Comparison of ENCODE assay signal across 9 cellular contexts in the genomic region with DNA sequence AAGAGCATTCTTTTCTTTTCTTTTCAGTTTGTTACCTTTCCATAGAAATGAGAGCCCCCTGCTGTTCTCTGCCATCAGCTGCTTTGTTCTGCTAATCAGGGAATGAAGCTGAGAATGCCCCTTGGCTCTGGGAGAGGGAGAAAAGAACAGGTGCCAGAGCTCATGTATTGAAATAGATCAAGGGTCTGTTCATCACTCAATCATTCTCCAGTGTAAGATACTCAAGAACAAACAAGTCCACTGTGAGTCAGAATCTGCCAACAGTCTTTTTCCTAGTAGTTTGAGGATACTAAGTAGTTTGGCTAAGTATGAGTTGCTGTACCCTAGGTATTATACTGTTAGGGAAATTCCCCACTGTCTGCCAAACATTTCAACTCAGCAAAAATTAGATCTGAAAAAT.
A peak's percentile ranks its signal among the peaks of the same experiment; 100 is the strongest.
DNase-seq lines count a peak whose midpoint lies in the region; ATAC-seq and TF ChIP-seq lines count a peak whose summit lies in the region.
"Had no signal": no experiment of that assay in that cellular context is flagged by ENCODE, and none has a peak within 500 bp of the region (broad histone marks: within the 10 kb centered on the region; RNA-seq: fewer than 3 reads in every experiment).

No MANE protein-coding gene starts in this region.

- peak; percentile 88 for DNase-seq in ELF-1 (ENCODE audit: low read depth, low spot score)
- no peak for DNase-seq in activated T-cell treated with anti-CD3 and anti-CD28 coated beads, Interleukin-2, amount 50 U/mL, for 4 hours
- peak; percentile 46 for DNase-seq in iPS-NIHi7 (ENCODE audit: extremely low spot score)
- DNase-seq in NCI-H2029 (lab: John Stamatoyannopoulos, UW), result no peak
- no peak for DNase-seq in dorsolateral prefrontal cortex
- DNase-seq: NCI-H1092 had no signal

- H3K4me3 ChIP-seq in dorsolateral prefrontal cortex, result no peak overlapping the region

- no peak for TF ChIP-seq CTCF in dorsolateral prefrontal cortex (IDR thresholded peaks at IDR 0.05 in 54 of 56, conservative IDR thresholded peaks at IDR 0.05 in 2 of 56; ENCODE audit: low read depth in 1 of 56, partially characterized antibody in 56 of 56)

- H3K9me3 Mint-ChIP-seq in activated T-cell treated with anti-CD3 and anti-CD28 coated beads, Interleukin-2, amount 50 U/mL, for 4 hours, result peaks cover 9% of the 10 kb centered on the region

- H3K36me3 Mint-ChIP-seq in activated T-cell treated with anti-CD3 and anti-CD28 coated beads, Interleukin-2, amount 50 U/mL, for 4 hours (ENCODE audit: insufficient read depth), result no peaks in the 10 kb centered on the region

- H3K27ac ChIP-seq in dorsolateral prefrontal cortex, result no peak overlapping the region

- intact Hi-C loops in dorsolateral prefrontal cortex (cut with DNase I), result no loop called here

- ATAC-seq in HG03432 (IDR thresholded peaks at IDR 0.05; ENCODE audit: unreplicated experiment) (peak; percentile 40), GM21526 (IDR thresholded peaks at IDR 0.05; ENCODE audit: low FRiP score, unreplicated experiment) (no peak), HG03342 (IDR thresholded peaks at IDR 0.05; ENCODE audit: unreplicated experiment) (no peak)
- peak; percentile 86 to 87 for ATAC-seq in activated T-cell treated with anti-CD3 and anti-CD28 coated beads, Interleukin-2, amount 50 U/mL, for 4 hours

- H3K4me1 Mint-ChIP-seq in activated T-cell treated with anti-CD3 and anti-CD28 coated beads, Interleukin-2, amount 50 U/mL, for 4 hours (ENCODE audit: low read depth), result peaks cover 44% of the 10 kb centered on the region

- H3K27me3 ChIP-seq in dorsolateral prefrontal cortex, result peaks cover 0 to 28% (median 0%) of the 10 kb centered on the region in 45 donors

- H3K4me3 Mint-ChIP-seq in activated T-cell treated with anti-CD3 and anti-CD28 coated beads, Interleukin-2, amount 50 U/mL, for 4 hours, result no peak overlapping the region

- no peaks in the 10 kb centered on the region for H3K27me3 Mint-ChIP-seq in activated T-cell treated with anti-CD3 and anti-CD28 coated beads, Interleukin-2, amount 50 U/mL, for 4 hours (ENCODE audit: low read depth)

Comparison
In these comparisons a context has a peak if more than half of its experiments do, and no peak if none do; other contexts are left out.
1. DNase-seq: peak in ELF-1 (single experiment) and iPS-NIHi7 (single experiment); none in activated T-cell treated with anti-CD3 and anti-CD28 coated beads, Interleukin-2, amount 50 U/mL, for 4 hours (single experiment), NCI-H2029 (single experiment) and dorsolateral prefrontal cortex (0 of 10).
2. ATAC-seq: peak in HG03432 (single experiment) and activated T-cell treated with anti-CD3 and anti-CD28 coated beads, Interleukin-2, amount 50 U/mL, for 4 hours (2 of 2); none in GM21526 (single experiment) and HG03342 (single experiment).